1 cellular context compared by ENCODE assay signal in the genomic region with DNA sequence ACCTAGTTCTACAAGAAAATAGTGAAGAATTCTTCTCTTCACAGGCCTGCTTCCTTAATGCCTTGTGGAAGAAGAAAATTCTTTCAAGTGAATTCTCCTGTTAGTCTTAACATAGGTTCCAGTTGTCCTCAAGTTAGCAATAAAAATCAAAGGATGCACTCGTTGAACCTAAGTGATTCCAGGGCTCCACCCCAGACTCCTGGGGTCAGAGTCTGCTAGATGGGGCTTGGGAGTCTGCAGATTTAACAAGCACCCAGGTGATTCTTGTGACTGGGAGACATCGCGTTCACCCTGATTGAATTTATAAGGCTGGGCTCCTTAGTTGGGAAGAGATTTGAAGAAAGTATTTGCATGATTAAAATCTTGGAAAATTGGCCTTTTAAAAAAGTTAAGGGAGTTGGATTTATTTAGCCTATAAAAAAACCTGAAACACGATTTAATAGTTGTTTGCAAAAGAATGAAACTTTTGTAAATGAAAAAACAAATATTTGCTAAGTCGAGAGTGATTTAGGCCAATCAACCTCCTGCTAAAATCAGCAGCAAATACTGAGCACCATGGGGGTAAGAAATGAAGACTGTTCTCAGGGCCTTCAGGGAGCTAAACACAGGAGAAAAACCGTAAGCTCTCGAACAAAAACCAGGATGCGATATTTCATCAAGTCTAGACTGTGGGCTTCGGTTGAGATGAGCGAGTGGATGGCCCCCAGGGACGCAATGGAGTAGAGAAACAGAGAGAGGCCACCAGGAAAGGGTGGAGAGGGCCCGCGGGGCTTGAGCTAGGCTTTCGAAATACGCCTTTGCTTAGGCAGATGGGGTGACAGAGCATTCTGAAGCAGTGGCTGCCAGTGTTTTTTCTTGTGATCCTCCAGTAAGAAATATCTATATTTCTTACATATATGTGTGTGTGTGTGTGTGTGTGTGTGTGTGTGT.
TF ChIP-seq lines count a peak whose summit lies in the region.

No MANE protein-coding gene starts in this region.

TF ChIP-seq in WTC11, 78 proteins besides CTCF, POLR2A, EP300 and RAD21:
- TF ChIP-seq, protein P1, sequence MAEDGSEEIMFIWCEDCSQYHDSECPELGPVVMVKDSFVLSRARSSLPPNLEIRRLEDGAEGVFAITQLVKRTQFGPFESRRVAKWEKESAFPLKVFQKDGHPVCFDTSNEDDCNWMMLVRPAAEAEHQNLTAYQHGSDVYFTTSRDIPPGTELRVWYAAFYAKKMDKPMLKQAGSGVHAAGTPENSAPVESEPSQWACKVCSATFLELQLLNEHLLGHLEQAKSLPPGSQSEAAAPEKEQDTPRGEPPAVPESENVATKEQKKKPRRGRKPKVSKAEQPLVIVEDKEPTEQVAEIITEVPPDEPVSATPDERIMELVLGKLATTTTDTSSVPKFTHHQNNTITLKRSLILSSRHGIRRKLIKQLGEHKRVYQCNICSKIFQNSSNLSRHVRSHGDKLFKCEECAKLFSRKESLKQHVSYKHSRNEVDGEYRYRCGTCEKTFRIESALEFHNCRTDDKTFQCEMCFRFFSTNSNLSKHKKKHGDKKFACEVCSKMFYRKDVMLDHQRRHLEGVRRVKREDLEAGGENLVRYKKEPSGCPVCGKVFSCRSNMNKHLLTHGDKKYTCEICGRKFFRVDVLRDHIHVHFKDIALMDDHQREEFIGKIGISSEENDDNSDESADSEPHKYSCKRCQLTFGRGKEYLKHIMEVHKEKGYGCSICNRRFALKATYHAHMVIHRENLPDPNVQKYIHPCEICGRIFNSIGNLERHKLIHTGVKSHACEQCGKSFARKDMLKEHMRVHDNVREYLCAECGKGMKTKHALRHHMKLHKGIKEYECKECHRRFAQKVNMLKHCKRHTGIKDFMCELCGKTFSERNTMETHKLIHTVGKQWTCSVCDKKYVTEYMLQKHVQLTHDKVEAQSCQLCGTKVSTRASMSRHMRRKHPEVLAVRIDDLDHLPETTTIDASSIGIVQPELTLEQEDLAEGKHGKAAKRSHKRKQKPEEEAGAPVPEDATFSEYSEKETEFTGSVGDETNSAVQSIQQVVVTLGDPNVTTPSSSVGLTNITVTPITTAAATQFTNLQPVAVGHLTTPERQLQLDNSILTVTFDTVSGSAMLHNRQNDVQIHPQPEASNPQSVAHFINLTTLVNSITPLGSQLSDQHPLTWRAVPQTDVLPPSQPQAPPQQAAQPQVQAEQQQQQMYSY (CRISPR knock-in tag; IDR thresholded peaks at IDR 0.05), result no peak
- TF ChIP-seq NFYB (CRISPR knock-in tag; conservative IDR thresholded peaks at IDR 0.05; ENCODE audit: low read depth) (no peak), SP1 (CRISPR knock-in tag; conservative IDR thresholded peaks at IDR 0.05) (no peak), AR (CRISPR knock-in tag; IDR thresholded peaks at IDR 0.05) (no peak)
- TF ChIP-seq, protein P2, sequence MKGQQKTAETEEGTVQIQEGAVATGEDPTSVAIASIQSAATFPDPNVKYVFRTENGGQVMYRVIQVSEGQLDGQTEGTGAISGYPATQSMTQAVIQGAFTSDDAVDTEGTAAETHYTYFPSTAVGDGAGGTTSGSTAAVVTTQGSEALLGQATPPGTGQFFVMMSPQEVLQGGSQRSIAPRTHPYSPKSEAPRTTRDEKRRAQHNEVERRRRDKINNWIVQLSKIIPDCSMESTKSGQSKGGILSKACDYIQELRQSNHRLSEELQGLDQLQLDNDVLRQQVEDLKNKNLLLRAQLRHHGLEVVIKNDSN (CRISPR knock-in tag; IDR thresholded peaks at IDR 0.05), result no peak
- TF ChIP-seq, protein P3, sequence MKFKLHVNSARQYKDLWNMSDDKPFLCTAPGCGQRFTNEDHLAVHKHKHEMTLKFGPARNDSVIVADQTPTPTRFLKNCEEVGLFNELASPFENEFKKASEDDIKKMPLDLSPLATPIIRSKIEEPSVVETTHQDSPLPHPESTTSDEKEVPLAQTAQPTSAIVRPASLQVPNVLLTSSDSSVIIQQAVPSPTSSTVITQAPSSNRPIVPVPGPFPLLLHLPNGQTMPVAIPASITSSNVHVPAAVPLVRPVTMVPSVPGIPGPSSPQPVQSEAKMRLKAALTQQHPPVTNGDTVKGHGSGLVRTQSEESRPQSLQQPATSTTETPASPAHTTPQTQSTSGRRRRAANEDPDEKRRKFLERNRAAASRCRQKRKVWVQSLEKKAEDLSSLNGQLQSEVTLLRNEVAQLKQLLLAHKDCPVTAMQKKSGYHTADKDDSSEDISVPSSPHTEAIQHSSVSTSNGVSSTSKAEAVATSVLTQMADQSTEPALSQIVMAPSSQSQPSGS (CRISPR knock-in tag; IDR thresholded peaks at IDR 0.05; ENCODE audit: borderline replicate concordance, low read depth), result no peak
- TF ChIP-seq, protein P4, sequence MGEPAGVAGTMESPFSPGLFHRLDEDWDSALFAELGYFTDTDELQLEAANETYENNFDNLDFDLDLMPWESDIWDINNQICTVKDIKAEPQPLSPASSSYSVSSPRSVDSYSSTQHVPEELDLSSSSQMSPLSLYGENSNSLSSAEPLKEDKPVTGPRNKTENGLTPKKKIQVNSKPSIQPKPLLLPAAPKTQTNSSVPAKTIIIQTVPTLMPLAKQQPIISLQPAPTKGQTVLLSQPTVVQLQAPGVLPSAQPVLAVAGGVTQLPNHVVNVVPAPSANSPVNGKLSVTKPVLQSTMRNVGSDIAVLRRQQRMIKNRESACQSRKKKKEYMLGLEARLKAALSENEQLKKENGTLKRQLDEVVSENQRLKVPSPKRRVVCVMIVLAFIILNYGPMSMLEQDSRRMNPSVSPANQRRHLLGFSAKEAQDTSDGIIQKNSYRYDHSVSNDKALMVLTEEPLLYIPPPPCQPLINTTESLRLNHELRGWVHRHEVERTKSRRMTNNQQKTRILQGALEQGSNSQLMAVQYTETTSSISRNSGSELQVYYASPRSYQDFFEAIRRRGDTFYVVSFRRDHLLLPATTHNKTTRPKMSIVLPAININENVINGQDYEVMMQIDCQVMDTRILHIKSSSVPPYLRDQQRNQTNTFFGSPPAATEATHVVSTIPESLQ (CRISPR knock-in tag; IDR thresholded peaks at IDR 0.05), result no peak
TF ChIP-seq in WTC11: peak in this region for 0.
